In genomic region chr19:35739275-35740107, GRCh38 we compare ENCODE assay signal across 1 cellular context.
TF ChIP-seq lines count a peak whose summit lies in the region.

No MANE protein-coding gene starts in this region.

TF ChIP-seq in SK-N-SH, 30 proteins besides CTCF, POLR2A, EP300 and RAD21 (continued from another document):
- TF ChIP-seq USF2 (IDR thresholded peaks at IDR 0.05; ENCODE audit: borderline replicate concordance, low read depth, low read length), result no peak
- TF ChIP-seq MEF2A (IDR thresholded peaks at IDR 0.05; ENCODE audit: borderline replicate concordance, low read depth), result no peak
TF ChIP-seq in SK-N-SH: peak in this region for 0.
